ENCODE assay signal across 12 cellular contexts in genomic region chr6:11245406-11245990, GRCh38.
"Had no signal": no experiment of that assay in that cellular context is flagged by ENCODE, and none has a peak within 500 bp of the region (broad histone marks: within the 10 kb centered on the region; RNA-seq: fewer than 3 reads in every experiment).

No MANE protein-coding gene starts in this region.

- H3K4me3 ChIP-seq: lower lobe of right lung, right lobe of liver, upper lobe of left lung had no signal

- H3K27me3 ChIP-seq: right lobe of liver, upper lobe of left lung had no signal

- ATAC-seq: lower lobe of right lung, right lobe of liver had no signal

- H3K36me3 ChIP-seq: lower lobe of right lung, right lobe of liver had no signal

- H3K4me1 ChIP-seq: right lobe of liver had no signal

- H3K9me3 ChIP-seq: lower lobe of right lung, right lobe of liver, upper lobe of left lung had no signal

- H3K27ac ChIP-seq: lower lobe of right lung, right lobe of liver, upper lobe of left lung had no signal

- DNase-seq: activated CD4-positive, alpha-beta T cell treated with anti-CD3 and anti-CD28 coated beads, Interleukin-2, amount 50 U/mL, for 4 hours; activated CD4-positive, CD25-positive, alpha-beta regulatory T cell treated with anti-CD3 and anti-CD28 coated beads, Interleukin-2, amount 50 U/mL, for 72 hours; activated gamma-delta T cell; activated T-cell treated with anti-CD3 and anti-CD28 coated beads, Interleukin-2, amount 50 U/mL, for 24 hours; anterior cingulate cortex; immature natural killer cell; lower lobe of right lung; naive B cell; right lobe of liver; substantia nigra; SW 1271 had no signal
